6 cellular contexts compared by ENCODE assay signal in genomic region chr2:84071050-84071449, GRCh38.
"Had no signal": no experiment of that assay in that cellular context is flagged by ENCODE, and none has a peak within 500 bp of the region (broad histone marks: within the 10 kb centered on the region; RNA-seq: fewer than 3 reads in every experiment).

No MANE protein-coding gene starts in this region.

- H3K4me3 Mint-ChIP-seq: IgD-negative memory B cell had no signal

- DNase-seq: IMR-90, KBM-7 had no signal

- H3K27ac ChIP-seq: HL-60 had no signal

- FAIRE-seq: HTR-8/SVneo, K562 had no signal

- H3K4me1 Mint-ChIP-seq: IgD-negative memory B cell had no signal

- ATAC-seq: K562 had no signal

- H3K4me3 ChIP-seq: K562 had no signal

- H3K27ac Mint-ChIP-seq: IgD-negative memory B cell had no signal
